In genomic region chr15:99212401-99212800, GRCh38 we compare ENCODE assay signal across 13 cellular contexts. TPM values are rescaled to one million over a fixed set of nuclear protein-coding genes. Genes with fewer than 3 reads are reported as not detected.
DNase-seq lines count a peak whose midpoint lies in the region; ATAC-seq and TF ChIP-seq lines count a peak whose summit lies in the region.
"Had no signal": no experiment of that assay in that cellular context is flagged by ENCODE, and none has a peak within 500 bp of the region (broad histone marks: within the 10 kb centered on the region; RNA-seq: fewer than 3 reads in every experiment).

No MANE protein-coding gene starts in this region.

- no peak for ATAC-seq in GM19395 (IDR thresholded peaks at IDR 0.05; ENCODE audit: unreplicated experiment)

- in situ Hi-C loops in ACHN (cut with HindIII; ENCODE audit: low pct_ligation_motif_present, low pct_unique_long_range_greater_than_20kb, low sequenced_read_pairs), result no loop called here

- TF ChIP-seq CTCF in choroid plexus epithelial cell (conservative IDR thresholded peaks at IDR 0.05; ENCODE audit: low read depth, low read length), result no peak

- H3K4me3 ChIP-seq in choroid plexus epithelial cell (ENCODE audit: low read depth, low read length), result no peak overlapping the region

- DNase-seq in ACHN (peak; percentile 61), M059J (ENCODE audit: low read depth) (peak; percentile 64), choroid plexus epithelial cell (ENCODE audit: low read depth) (peak; percentile 49), kidney tubule cell (ENCODE audit: low spot score) (peak; percentile 73), T-helper 9 cell (no peak), SHP77 treated with DMSO at 0.1 percent for 48 hours (lab: John Stamatoyannopoulos, UW) (no peak), NCI-H146 (lab: John Stamatoyannopoulos, UW) (no peak)
- DNase-seq: activated CD8-positive, alpha-beta memory T cell treated with anti-CD3 and anti-CD28 coated beads, Interleukin-2, amount 10 ng/mL, durations not matched to agents 7 days and 5 days; NCI-H82; stimulated activated CD4-positive, alpha-beta T cell treated with anti-CD3 and anti-CD28 coated beads, Interleukin-1b, Interleukin-23, amount 100 ng/mL, for 48 hours; stimulated activated naive CD8-positive, alpha-beta T cell treated with anti-CD3 and anti-CD28 coated beads, Interleukin-15, Interleukin-2, amounts not matched to agents 100 U/mL and 50 U/mL, for 24 hours; T-helper 1 cell had no signal

RNA-seq across cellular contexts. Expression of gene TTC23, which starts 37.0 kb away (rescaled TPM):
- total RNA-seq in M059J (2014; rRNA removed; shearing (Covaris generic)), result 34.5 and 36.4 TPM in 2 replicates

RNA-seq across cellular contexts. Expression of gene LRRC28, which starts 38.9 kb away (rescaled TPM):
- total RNA-seq in M059J (2014; rRNA removed; shearing (Covaris generic)), result 19.9 and 31.9 TPM in 2 replicates

Comparison
In these comparisons a context has a peak if more than half of its experiments do, and no peak if none do; other contexts are left out.
1. DNase-seq: peak in ACHN (single experiment), M059J (single experiment), choroid plexus epithelial cell (single experiment) and kidney tubule cell (single experiment); none in T-helper 9 cell (single experiment), SHP77 treated with DMSO at 0.1 percent for 48 hours (single experiment) and NCI-H146 (single experiment).